In the genomic region with DNA sequence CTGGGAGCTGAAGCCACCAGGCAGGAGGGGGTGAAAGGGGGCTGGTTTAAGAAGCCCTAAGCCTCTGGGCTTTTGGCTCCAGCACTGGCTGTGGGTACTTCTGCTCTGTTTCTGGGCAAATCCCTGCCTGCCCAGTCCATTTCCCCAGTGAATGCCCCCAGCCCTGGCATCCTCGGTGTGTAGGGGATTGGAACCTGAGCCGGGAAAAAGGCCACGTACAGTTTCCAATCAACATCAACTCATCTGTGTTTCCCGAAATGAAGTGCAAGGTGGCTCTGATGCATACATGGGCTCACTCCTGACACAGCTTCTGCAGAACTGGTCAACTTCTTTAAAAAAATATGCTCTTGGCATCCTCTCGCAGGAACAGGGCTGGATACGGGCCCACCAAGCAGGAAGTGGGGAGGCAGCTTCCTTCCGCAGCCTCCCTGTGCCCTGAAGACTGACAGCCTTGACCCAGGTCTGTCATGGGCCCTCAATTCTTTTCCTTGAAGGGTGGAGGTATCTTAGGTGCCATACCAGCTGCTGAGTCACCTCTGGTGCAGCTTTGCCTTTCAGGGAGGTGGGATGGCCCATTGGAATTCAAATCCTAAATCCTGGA, we compare ENCODE assay signal across 8 cellular contexts.
A peak's percentile ranks its signal among the peaks of the same experiment; 100 is the strongest.
DNase-seq lines count a peak whose midpoint lies in the region; ATAC-seq lines count a peak whose summit lies in the region.

No MANE protein-coding gene starts in this region.

- peak overlapping the region in 4 of 7 donors; percentile 30 to 84 (median 62) for H3K27ac Mint-ChIP-seq in CD4-positive, alpha-beta memory T cell

- H3K36me3 Mint-ChIP-seq in CD4-positive, alpha-beta memory T cell, result peaks cover 3 to 28% of the 10 kb centered on the region in 2 donors

- 25% methylated on average over 7 of the region's 7 CpGs for WGBS in right cardiac atrium
- WGBS in thymus, result 22% methylated on average over 7 of the region's 7 CpGs

- H3K4me1 Mint-ChIP-seq in CD4-positive, alpha-beta memory T cell, result peaks cover 5 to 29% (median 12%) of the 10 kb centered on the region in 4 donors

- no peaks in the 10 kb centered on the region for H3K9me3 ChIP-seq in CD4-positive, alpha-beta memory T cell (ENCODE audit: control insufficient read depth in 1 of 2, low read length in 2 of 2)
- H3K9me3 ChIP-seq in SJCRH30 (replicated peaks) (no peaks in the 10 kb centered on the region), right cardiac atrium (ENCODE audit: control insufficient read depth, low read length) (no peaks in the 10 kb centered on the region), thymus (ENCODE audit: control insufficient read depth) (no peaks in the 10 kb centered on the region)

- H3K27me3 Mint-ChIP-seq in CD4-positive, alpha-beta memory T cell, result no peaks in the 10 kb centered on the region

- peaks cover 9% of the 10 kb centered on the region for H3K4me1 ChIP-seq in CD4-positive, alpha-beta memory T cell (ENCODE audit: insufficient read depth, low read length)
- H3K4me1 ChIP-seq in SJCRH30 (peaks cover 37% of the 10 kb centered on the region), right cardiac atrium (ENCODE audit: control insufficient read depth, insufficient read depth, low read length) (peaks cover 28% of the 10 kb centered on the region), thymus (ENCODE audit: control insufficient read depth, insufficient read depth, low read length) (peaks cover 3% of the 10 kb centered on the region)

- peak overlapping the region in 1 of 8 donors; percentile 23 for H3K4me3 Mint-ChIP-seq in CD4-positive, alpha-beta memory T cell

- H3K9me3 Mint-ChIP-seq in CD4-positive, alpha-beta memory T cell, result peaks cover 0 to 2% (median 0%) of the 10 kb centered on the region in 8 donors

- no peaks in the 10 kb centered on the region for H3K27me3 ChIP-seq in CD4-positive, alpha-beta memory T cell (ENCODE audit: insufficient read depth, low read length)
- H3K27me3 ChIP-seq in SJCRH30 (no peaks in the 10 kb centered on the region), right cardiac atrium (ENCODE audit: control insufficient read depth, insufficient read depth) (no peaks in the 10 kb centered on the region), thymus (ENCODE audit: control insufficient read depth, insufficient read depth) (no peaks in the 10 kb centered on the region)

- H3K27ac ChIP-seq in CD4-positive, alpha-beta memory T cell (ENCODE audit: low read depth, low read length), result no peak overlapping the region
- H3K27ac ChIP-seq in SJCRH30 (peak overlapping the region; percentile 86), right cardiac atrium (ENCODE audit: low read length) (peak overlapping the region; percentile 44), thymus (ENCODE audit: low read depth) (peak overlapping the region; percentile 46)

- no peak overlapping the region for H3K4me3 ChIP-seq in CD4-positive, alpha-beta memory T cell (ENCODE audit: low read length in 2 of 2)
- no peak overlapping the region for H3K4me3 ChIP-seq in SJCRH30
- H3K4me3 ChIP-seq in right cardiac atrium (ENCODE audit: low read length), result no peak overlapping the region
- H3K4me3 ChIP-seq in thymus (ENCODE audit: low read length), result no peak overlapping the region

- CTCF ChIA-PET in CD4-positive, alpha-beta memory T cell (lab: Charles Lee; ENCODE audit: partially characterized antibody), result interaction anchor here (0.6 to 11.1 kb wide), 2 partner anchors 86 to 185 kb away, joined by 3 to 98 read pairs; no protein-coding TSS in a partner anchor

- DNase-seq in CD4-positive, alpha-beta memory T cell, result no peak
- DNase-seq in SJCRH30, result no peak
- peak in 1 of 3 donors; percentile 77 for DNase-seq in right cardiac atrium
- DNase-seq in NCI-H82 treated with DMSO at 0.1 percent for 48 hours (lab: John Stamatoyannopoulos, UW; ENCODE audit: unreplicated experiment), result no peak
- DNase-seq in SIG-M5 (lab: John Stamatoyannopoulos, UW), result no peak
- no peak for DNase-seq in GM19238 (ENCODE audit: insufficient read length, low spot score)

- H3K36me3 ChIP-seq in CD4-positive, alpha-beta memory T cell (ENCODE audit: insufficient read depth, low read length), result peaks cover 17% of the 10 kb centered on the region
- H3K36me3 ChIP-seq in SJCRH30, result peaks cover 4% of the 10 kb centered on the region; the same call in 1 of the 2 replicates
- H3K36me3 ChIP-seq in thymus (ENCODE audit: control insufficient read depth, insufficient read depth), result peaks cover 14% of the 10 kb centered on the region

- POLR2A ChIA-PET in CD4-positive, alpha-beta memory T cell (lab: Charles Lee; ENCODE audit: partially characterized antibody), result interaction anchor here (1.0 to 1.5 kb wide), 2 partner anchors 76 to 94 kb away, joined by 3 read pairs; no protein-coding TSS in a partner anchor

- intact Hi-C loops in CD4-positive, alpha-beta memory T cell (cut with micrococcal nuclease), result no loop called here
- intact Hi-C loops in right cardiac atrium (cut with DNase I), result loop anchor here in 3 of 4 donors (5.0 to 10.0 kb wide), 4 partner anchors 86 to 182 kb away; no protein-coding TSS in a partner anchor

- ATAC-seq in GM21515 (IDR thresholded peaks at IDR 0.05; ENCODE audit: unreplicated experiment), result peak; percentile 2
- ATAC-seq in right cardiac atrium, result peak; percentile 39 to 43
